In the genomic region with DNA sequence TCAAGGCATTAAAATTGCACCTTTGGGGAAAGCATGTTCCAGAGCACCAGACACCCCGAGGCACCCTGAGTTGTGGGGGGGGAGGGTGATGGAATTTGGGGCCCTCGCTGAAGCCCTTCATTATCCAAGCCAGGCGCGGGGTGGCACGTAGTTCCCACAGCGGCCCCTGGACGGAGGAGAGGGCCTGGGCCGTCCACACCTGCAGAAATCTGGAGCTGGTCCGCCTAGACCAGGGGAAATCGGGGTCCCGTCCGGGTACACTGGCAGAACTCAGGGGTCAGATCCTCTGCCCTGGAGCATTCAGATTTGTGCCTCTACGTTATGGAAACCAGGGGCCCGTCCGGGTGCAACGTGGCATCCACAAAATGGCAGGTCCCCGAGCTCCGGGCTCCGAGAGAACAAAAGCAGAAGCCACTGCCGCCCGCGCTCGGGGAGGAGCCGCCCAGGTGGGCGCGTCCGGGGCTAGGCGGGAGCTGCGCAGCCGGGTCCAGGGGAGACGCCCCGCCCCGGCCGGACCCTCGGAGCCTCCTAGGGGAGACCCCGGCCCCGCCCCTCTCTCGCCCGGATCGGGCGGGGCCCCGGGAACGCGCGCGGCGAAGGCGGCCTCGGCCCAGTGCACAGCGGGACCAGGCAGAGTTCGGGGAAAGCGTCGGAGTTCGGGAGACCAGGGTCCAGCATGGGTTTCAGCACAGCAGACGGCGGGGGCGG, we compare ENCODE assay signal across 8 cellular contexts. TPM values are rescaled to one million over a fixed set of nuclear protein-coding genes. Genes with fewer than 3 reads are reported as not detected.
DNase-seq lines count a peak whose midpoint lies in the region; ATAC-seq, FAIRE-seq and TF ChIP-seq lines count a peak whose summit lies in the region.

A gene with protein sequence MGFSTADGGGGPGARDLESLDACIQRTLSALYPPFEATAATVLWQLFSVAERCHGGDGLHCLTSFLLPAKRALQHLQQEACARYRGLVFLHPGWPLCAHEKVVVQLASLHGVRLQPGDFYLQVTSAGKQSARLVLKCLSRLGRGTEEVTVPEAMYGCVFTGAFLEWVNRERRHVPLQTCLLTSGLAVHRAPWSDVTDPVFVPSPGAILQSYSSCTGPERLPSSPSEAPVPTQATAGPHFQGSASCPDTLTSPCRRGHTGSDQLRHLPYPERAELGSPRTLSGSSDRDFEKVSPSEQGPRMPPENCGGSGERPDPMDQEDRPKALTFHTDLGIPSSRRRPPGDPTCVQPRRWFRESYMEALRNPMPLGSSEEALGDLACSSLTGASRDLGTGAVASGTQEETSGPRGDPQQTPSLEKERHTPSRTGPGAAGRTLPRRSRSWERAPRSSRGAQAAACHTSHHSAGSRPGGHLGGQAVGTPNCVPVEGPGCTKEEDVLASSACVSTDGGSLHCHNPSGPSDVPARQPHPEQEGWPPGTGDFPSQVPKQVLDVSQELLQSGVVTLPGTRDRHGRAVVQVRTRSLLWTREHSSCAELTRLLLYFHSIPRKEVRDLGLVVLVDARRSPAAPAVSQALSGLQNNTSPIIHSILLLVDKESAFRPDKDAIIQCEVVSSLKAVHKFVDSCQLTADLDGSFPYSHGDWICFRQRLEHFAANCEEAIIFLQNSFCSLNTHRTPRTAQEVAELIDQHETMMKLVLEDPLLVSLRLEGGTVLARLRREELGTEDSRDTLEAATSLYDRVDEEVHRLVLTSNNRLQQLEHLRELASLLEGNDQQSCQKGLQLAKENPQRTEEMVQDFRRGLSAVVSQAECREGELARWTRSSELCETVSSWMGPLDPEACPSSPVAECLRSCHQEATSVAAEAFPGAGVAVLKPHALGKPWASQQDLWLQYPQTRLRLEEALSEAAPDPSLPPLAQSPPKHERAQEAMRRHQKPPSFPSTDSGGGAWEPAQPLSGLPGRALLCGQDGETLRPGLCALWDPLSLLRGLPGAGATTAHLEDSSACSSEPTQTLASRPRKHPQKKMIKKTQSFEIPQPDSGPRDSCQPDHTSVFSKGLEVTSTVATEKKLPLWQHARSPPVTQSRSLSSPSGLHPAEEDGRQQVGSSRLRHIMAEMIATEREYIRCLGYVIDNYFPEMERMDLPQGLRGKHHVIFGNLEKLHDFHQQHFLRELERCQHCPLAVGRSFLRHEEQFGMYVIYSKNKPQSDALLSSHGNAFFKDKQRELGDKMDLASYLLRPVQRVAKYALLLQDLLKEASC (N-terminal part only) (plus strand): TSS at position 613 of the 708 bp plus-strand sequence. CDS start 64 bp downstream, at position 677.

- peak; percentile 37 for DNase-seq in Jurkat, Clone E6-1 (ENCODE audit: low read depth, low spot score)
- DNase-seq in WERI-Rb-1 (peak; percentile 54), left lobe of liver (ENCODE audit: low spot score) (no peak), urothelium cell line (ENCODE audit: low spot score) (peak; percentile 38), mucosa of gallbladder (ENCODE audit: low spot score) (no peak), AG08396 (ENCODE audit: low spot score) (no peak), immature natural killer cell (no peak)

- H3K9ac ChIP-seq in BLaER1 treated with 17β-estradiol and CSF1 and Interleukin-3, amounts not matched to agents 10 nM and 100 nM = peak within 1 kb of the TSS; percentile 68 to 87 (median 81); a peak in 21 of 22 replicates

- FAIRE-seq in urothelium cell line (lab: Jason Lieb, UNC) = no peak

- H3K36me3 Mint-ChIP-seq in immature natural killer cell = no peaks in the 10 kb centered on the region

- H4K20me1 ChIP-seq in BLaER1 treated with 17β-estradiol and CSF1 and Interleukin-3, amounts not matched to agents 10 nM and 100 nM = peaks cover 0 to 7% (median 0%) of the 10 kb centered on the region in 11 experiments; a peak in 3 of 22 replicates

- no peak for TF ChIP-seq CTCF in WERI-Rb-1 (IDR thresholded peaks at IDR 0.05; ENCODE audit: low read depth, low read length)

- peaks cover 0 to 2% of the 10 kb centered on the region in 2 donors for H3K4me1 Mint-ChIP-seq in immature natural killer cell

- peaks cover 0 to 27% (median 15%) of the 10 kb centered on the region in 11 experiments; a peak in 14 of 22 replicates for H3K36me3 ChIP-seq in BLaER1 treated with 17β-estradiol and CSF1 and Interleukin-3, amounts not matched to agents 10 nM and 100 nM
- H3K36me3 ChIP-seq in WERI-Rb-1 = no peaks in the 10 kb centered on the region

- peak within 1 kb of the TSS in 10 of 11 experiments; percentile 46 to 91 (median 84); a peak in 19 of 22 replicates for H3K27ac ChIP-seq in BLaER1 treated with 17β-estradiol and CSF1 and Interleukin-3, amounts not matched to agents 10 nM and 100 nM
- no peak within 1 kb of the TSS for H3K27ac ChIP-seq in WERI-Rb-1

- H3K4me3 ChIP-seq in BLaER1 treated with 17β-estradiol and CSF1 and Interleukin-3, amounts not matched to agents 10 nM and 100 nM = peak within 1 kb of the TSS; percentile 57 to 79 (median 66)
- H3K4me3 ChIP-seq in Jurkat, Clone E6-1 (ENCODE audit: low read length) = peak within 1 kb of the TSS; percentile 55
- H3K4me3 ChIP-seq in WERI-Rb-1 (ENCODE audit: low read depth, low read length) = peak within 1 kb of the TSS; percentile 22; the same call in 1 of the 2 replicates

- H3K4me1 ChIP-seq in BLaER1 treated with 17β-estradiol and CSF1 and Interleukin-3, amounts not matched to agents 10 nM and 100 nM = peaks cover 0 to 49% (median 26%) of the 10 kb centered on the region in 10 experiments; a peak in 14 of 20 replicates

- peak within 1 kb of the TSS; percentile 69 to 90 (median 79) for H3K4me2 ChIP-seq in BLaER1 treated with 17β-estradiol and CSF1 and Interleukin-3, amounts not matched to agents 10 nM and 100 nM

- 0 out of 22 replicates have a peak, but pooled peaks cover 0 to 5% (median 0%) of the 10 kb centered on the region in 11 experiments for H3K9me3 ChIP-seq in BLaER1 treated with 17β-estradiol and CSF1 and Interleukin-3, amounts not matched to agents 10 nM and 100 nM (replicated peaks in 1 of 11)
- H3K9me3 ChIP-seq in WERI-Rb-1 (ENCODE audit: severe bottlenecking) = peaks cover 3% of the 10 kb centered on the region

- peaks cover 0 to 26% (median 0%) of the 10 kb centered on the region in 11 experiments; a peak in 5 of 22 replicates for H3K27me3 ChIP-seq in BLaER1 treated with 17β-estradiol and CSF1 and Interleukin-3, amounts not matched to agents 10 nM and 100 nM
- H3K27me3 ChIP-seq in WERI-Rb-1 (ENCODE audit: insufficient read depth, low read depth, severe bottlenecking) = peaks cover 86% of the 10 kb centered on the region

- peak within 1 kb of the TSS in 1 of 6 donors; percentile 24 for H3K27ac Mint-ChIP-seq in immature natural killer cell

- no peaks in the 10 kb centered on the region for H3K9me3 Mint-ChIP-seq in immature natural killer cell

- H3K4me3 Mint-ChIP-seq in immature natural killer cell = peak within 1 kb of the TSS in 2 of 5 donors; percentile 7 to 56

- peaks cover 4 to 25% (median 5%) of the 10 kb centered on the region in 3 donors for H3K27me3 Mint-ChIP-seq in immature natural killer cell (ENCODE audit: low read depth in 3 of 3)

- peak; percentile 26 for ATAC-seq in left lobe of liver

RNA-seq across cellular contexts. Expression of the gene that starts here (rescaled TPM):
- 18.2 TPM for polyA plus RNA-seq in Jurkat, Clone E6-1 (2012; ENCODE audit: insufficient read depth, insufficient read length)
- total RNA-seq in left lobe of liver = 0.25 TPM
- total RNA-seq in mucosa of gallbladder = 0.09 TPM
- not detected for polyA plus RNA-seq in immature natural killer cell

Comparison
In these comparisons a context has a peak if more than half of its experiments do, and no peak if none do; other contexts are left out.
1. Peak in ATAC-seq in left lobe of liver; RNA of the gene not detected or under 1 TPM.
2. DNase-seq: peak in Jurkat, Clone E6-1 (single experiment), WERI-Rb-1 (single experiment) and urothelium cell line (single experiment); none in left lobe of liver (single experiment), mucosa of gallbladder (single experiment), AG08396 (single experiment) and immature natural killer cell (0 of 3).
3. Peak in every context shown above with its lines, with median percentiles within 50 percentile points of each other: H3K4me3 ChIP-seq.